In the genomic region with DNA sequence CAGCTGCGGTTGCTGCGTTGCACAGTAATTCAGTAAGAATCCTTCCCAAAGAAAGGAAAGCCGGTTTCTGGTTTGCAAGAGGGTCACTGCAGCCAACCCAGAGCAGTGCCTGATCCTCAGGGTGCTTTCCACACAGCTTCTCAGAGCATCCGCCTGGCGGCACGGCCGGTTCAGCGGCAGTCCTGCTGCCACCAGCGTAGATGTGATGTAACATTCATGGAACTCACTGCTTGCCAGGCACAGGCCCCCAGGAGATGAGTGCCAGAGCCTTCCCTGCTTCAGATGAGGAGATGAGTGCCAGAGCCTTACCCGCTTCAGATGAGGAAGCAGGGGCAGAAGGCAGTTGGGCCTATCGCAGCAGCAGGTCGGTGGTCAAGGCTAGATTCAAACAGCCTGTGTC, we compare ENCODE assay signal across 1 cellular context.
TF ChIP-seq lines count a peak whose summit lies in the region.

No MANE protein-coding gene starts in this region.

TF ChIP-seq in HepG2, 621 proteins besides CTCF, POLR2A, EP300 and RAD21 (continued from another document):
- TF ChIP-seq, protein P1, sequence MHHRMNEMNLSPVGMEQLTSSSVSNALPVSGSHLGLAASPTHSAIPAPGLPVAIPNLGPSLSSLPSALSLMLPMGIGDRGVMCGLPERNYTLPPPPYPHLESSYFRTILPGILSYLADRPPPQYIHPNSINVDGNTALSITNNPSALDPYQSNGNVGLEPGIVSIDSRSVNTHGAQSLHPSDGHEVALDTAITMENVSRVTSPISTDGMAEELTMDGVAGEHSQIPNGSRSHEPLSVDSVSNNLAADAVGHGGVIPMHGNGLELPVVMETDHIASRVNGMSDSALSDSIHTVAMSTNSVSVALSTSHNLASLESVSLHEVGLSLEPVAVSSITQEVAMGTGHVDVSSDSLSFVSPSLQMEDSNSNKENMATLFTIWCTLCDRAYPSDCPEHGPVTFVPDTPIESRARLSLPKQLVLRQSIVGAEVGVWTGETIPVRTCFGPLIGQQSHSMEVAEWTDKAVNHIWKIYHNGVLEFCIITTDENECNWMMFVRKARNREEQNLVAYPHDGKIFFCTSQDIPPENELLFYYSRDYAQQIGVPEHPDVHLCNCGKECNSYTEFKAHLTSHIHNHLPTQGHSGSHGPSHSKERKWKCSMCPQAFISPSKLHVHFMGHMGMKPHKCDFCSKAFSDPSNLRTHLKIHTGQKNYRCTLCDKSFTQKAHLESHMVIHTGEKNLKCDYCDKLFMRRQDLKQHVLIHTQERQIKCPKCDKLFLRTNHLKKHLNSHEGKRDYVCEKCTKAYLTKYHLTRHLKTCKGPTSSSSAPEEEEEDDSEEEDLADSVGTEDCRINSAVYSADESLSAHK (CRISPR knock-in tag; IDR thresholded peaks at IDR 0.05; ENCODE audit: borderline replicate concordance), result no peak
- TF ChIP-seq SMARCC2 (IDR thresholded peaks at IDR 0.05) (no peak), PAWR (CRISPR knock-in tag; IDR thresholded peaks at IDR 0.05; ENCODE audit: borderline replicate concordance) (no peak), ZNF83 (CRISPR knock-in tag; IDR thresholded peaks at IDR 0.05; ENCODE audit: borderline replicate concordance) (0 out of 2 replicates have a peak, but pooled peaks have one; percentile 46)
